ENCODE assay signal across 20 cellular contexts in the genomic region with DNA sequence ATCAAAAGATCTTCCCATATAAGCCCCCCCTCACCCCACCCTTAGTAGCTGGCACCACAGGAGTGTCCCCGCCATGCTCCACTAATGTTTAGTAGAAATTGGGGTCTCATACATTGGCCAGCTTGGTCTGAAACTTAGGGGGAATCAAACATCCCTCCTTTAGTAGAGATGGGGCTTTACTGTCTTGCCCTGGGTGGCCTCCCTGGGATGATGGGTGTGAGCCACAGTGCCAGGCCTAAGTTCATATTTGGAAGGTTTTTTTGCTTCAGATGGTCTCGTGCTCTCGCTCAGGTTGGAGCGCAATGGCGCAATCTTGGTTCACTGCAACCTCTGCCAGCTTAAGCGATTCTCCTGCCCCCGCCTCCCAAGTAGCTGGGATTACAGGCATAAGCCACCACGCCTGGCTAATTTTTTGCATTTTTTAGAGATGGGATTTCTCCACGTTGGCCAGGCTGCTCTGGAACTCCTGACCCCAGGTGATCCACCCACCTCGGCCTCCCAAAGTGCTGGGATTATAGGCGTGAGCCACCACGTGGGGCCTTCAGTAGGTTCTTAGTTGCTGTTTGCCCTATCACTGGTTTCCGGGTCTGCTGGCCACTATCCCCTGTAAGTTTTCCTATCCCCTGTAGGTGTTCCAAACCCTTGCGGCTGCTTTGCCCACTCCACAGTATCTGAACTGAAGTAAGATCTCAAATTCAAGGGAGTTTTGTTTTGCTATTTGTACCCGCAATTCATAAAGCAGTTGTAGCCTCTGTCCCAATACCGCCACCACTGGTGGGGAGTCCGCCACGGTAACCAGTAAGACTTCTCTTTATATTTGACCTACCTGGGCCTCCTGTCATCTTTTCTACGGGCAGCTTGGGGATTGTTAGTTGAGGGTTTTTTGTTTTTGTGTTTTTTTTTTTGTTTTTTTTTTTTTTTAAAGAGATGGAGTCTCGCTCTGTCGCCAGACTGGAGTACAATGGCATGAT. TPM values are rescaled to one million over a fixed set of nuclear protein-coding genes. Genes with fewer than 3 reads are reported as not detected.
DNase-seq lines count a peak whose midpoint lies in the region; ATAC-seq and TF ChIP-seq lines count a peak whose summit lies in the region.
"Had no signal": no experiment of that assay in that cellular context is flagged by ENCODE, and none has a peak within 500 bp of the region (broad histone marks: within the 10 kb centered on the region; RNA-seq: fewer than 3 reads in every experiment).

No MANE protein-coding gene starts in this region.

- peak overlapping the region; percentile 29 for H2BK120ac ChIP-seq in mesendoderm (ENCODE audit: low read depth, low read length)

- no peak overlapping the region for H3K4me2 ChIP-seq in GM23338
- no peak overlapping the region for H3K4me2 ChIP-seq in mesendoderm (ENCODE audit: low read length)
- H3K4me2 ChIP-seq in OCI-LY7 (ENCODE audit: low read length), result no peak overlapping the region

- POLR2A ChIA-PET in WTC11 (lab: Charles Lee) (interaction anchor here (0.5 to 1.6 kb wide), 3 partner anchors 35 to 190 kb away, joined by 3 to 5 read pairs (median 3); a partner anchor contains a TSS), T-cell (lab: Charles Lee) (no interaction called here), OCI-LY7 (lab: Charles Lee) (interaction anchor here (0.7 kb wide), 1 partner anchor 547 kb away, joined by 5 read pairs; no protein-coding TSS in a partner anchor)

- no peak overlapping the region for H2BK5ac ChIP-seq in mesendoderm (ENCODE audit: low read length)

- H3F3A ChIP-seq in GM23338 (replicated peaks; ENCODE audit: low read depth), result peaks cover 5% of the 10 kb centered on the region; the same call in 1 of the 2 replicates

- no peak overlapping the region for H3K9ac ChIP-seq in mesendoderm (ENCODE audit: low read length)
- H3K9ac ChIP-seq: GM23248 had no signal

- WGBS in mesendoderm (ENCODE audit: extremely low coverage, insufficient coverage, low lambda C conversion rate), result no CpG with 5 or more reads among the region's 21 CpGs

- H3K4me3 ChIP-seq in GM23338 (no peak overlapping the region), mesendoderm (ENCODE audit: low read length) (no peak overlapping the region), OCI-LY7 (ENCODE audit: low read depth, low read length, poor library complexity, severe bottlenecking) (no peak overlapping the region)
- H3K4me3 ChIP-seq: GM23248, HAP-1, K562 had no signal

- no peak overlapping the region for H2AFZ ChIP-seq in GM23338
- no peak overlapping the region for H2AFZ ChIP-seq in OCI-LY7 (ENCODE audit: low read length)
- H2AFZ ChIP-seq: GM23248 had no signal

- H3K36me3 Mint-ChIP-seq in GM23338 (ENCODE audit: low read depth), result peaks cover 26% of the 10 kb centered on the region
- H3K36me3 Mint-ChIP-seq in WTC11, result peaks cover 13% of the 10 kb centered on the region
- no peaks in the 10 kb centered on the region for H3K36me3 Mint-ChIP-seq in T-cell

- CTCF ChIA-PET in WTC11 (lab: Charles Lee) (interaction anchor here (0.6 to 5.7 kb wide), 14 partner anchors 7 to 365 kb away, joined by 3 to 99 read pairs (median 4); no protein-coding TSS in a partner anchor), T-cell (lab: Charles Lee) (no interaction called here), OCI-LY7 (lab: Charles Lee; ENCODE audit: unreplicated experiment) (no interaction called here)

- H3K4me1 Mint-ChIP-seq in GM23338, result peaks cover 15% of the 10 kb centered on the region
- H3K4me1 Mint-ChIP-seq in WTC11, result peaks cover 46% of the 10 kb centered on the region
- peaks cover 0 to 3% (median 2%) of the 10 kb centered on the region in 3 donors for H3K4me1 Mint-ChIP-seq in T-cell

- H3K18ac ChIP-seq in mesendoderm (ENCODE audit: low read length), result peak overlapping the region; percentile 22

- H4K5ac ChIP-seq in mesendoderm (ENCODE audit: low read length), result no peak overlapping the region

- peaks cover 23% of the 10 kb centered on the region for H3K27me3 Mint-ChIP-seq in GM23338 (ENCODE audit: insufficient read depth, low read depth, poor library complexity)
- 0 out of 2 replicates have a peak, but pooled peaks cover 2% of the 10 kb centered on the region for H3K27me3 Mint-ChIP-seq in WTC11 (ENCODE audit: low read depth)
- H3K27me3 Mint-ChIP-seq in T-cell, result peaks cover 8 to 17% of the 10 kb centered on the region in 2 donors

- no peaks in the 10 kb centered on the region for H3K79me1 ChIP-seq in mesendoderm (ENCODE audit: low read length)

- peaks cover 15% of the 10 kb centered on the region for H3K4me1 ChIP-seq in GM23338 (ENCODE audit: insufficient read depth)
- no peaks in the 10 kb centered on the region for H3K4me1 ChIP-seq in mesendoderm (ENCODE audit: control insufficient read depth, low read depth, low read length)
- no peaks in the 10 kb centered on the region for H3K4me1 ChIP-seq in OCI-LY7 (ENCODE audit: insufficient read depth, low read length, poor library complexity, severe bottlenecking)
- H3K4me1 ChIP-seq: BE2C, HAP-1 had no signal

- H3K27me3 ChIP-seq in GM23338 (ENCODE audit: insufficient read depth) (no peaks in the 10 kb centered on the region), mesendoderm (ENCODE audit: insufficient read depth, low read length, poor library complexity) (no peaks in the 10 kb centered on the region)
- H3K27me3 ChIP-seq: BE2C had no signal

- H3K4ac ChIP-seq in mesendoderm (ENCODE audit: low read depth, low read length), result peak overlapping the region; percentile 85

- H3K79me2 ChIP-seq in GM23338 (replicated peaks; ENCODE audit: insufficient read depth), result peaks cover 18% of the 10 kb centered on the region
- H3K79me2 ChIP-seq in mesendoderm (ENCODE audit: control insufficient read depth, insufficient read depth, low read length), result no peaks in the 10 kb centered on the region
- no peaks in the 10 kb centered on the region for H3K79me2 ChIP-seq in OCI-LY7 (ENCODE audit: insufficient read depth, low read depth, low read length)

- H3K23ac ChIP-seq in mesendoderm (ENCODE audit: low read length), result no peak overlapping the region

- no peaks in the 10 kb centered on the region for H3K36me3 ChIP-seq in GM23338 (ENCODE audit: insufficient read depth)
- no peaks in the 10 kb centered on the region for H3K36me3 ChIP-seq in mesendoderm (ENCODE audit: control insufficient read depth, insufficient read depth, low read length)
- no peaks in the 10 kb centered on the region for H3K36me3 ChIP-seq in OCI-LY7 (ENCODE audit: insufficient read depth, low read length)
- H3K36me3 ChIP-seq: BE2C, HAP-1 had no signal

- intact Hi-C loops in OCI-LY7 (cut with micrococcal nuclease; ENCODE audit: unreplicated experiment), result no loop called here

- no peak overlapping the region for H4K8ac ChIP-seq in mesendoderm (ENCODE audit: low read depth, low read length)

- no peak overlapping the region for H3K27ac Mint-ChIP-seq in GM23338
- peak overlapping the region; percentile 87; the same call in 1 of the 2 replicates for H3K27ac Mint-ChIP-seq in WTC11
- H3K27ac Mint-ChIP-seq in T-cell, result no peak overlapping the region
- H3K27ac Mint-ChIP-seq: CD4-positive, alpha-beta T cell had no signal

- H3K27ac ChIP-seq in GM23338 (ENCODE audit: low read depth) (peak overlapping the region; percentile 67), mesendoderm (ENCODE audit: low read depth, low read length) (no peak overlapping the region), OCI-LY7 (ENCODE audit: low read depth, low read length, poor library complexity, severe bottlenecking) (no peak overlapping the region)
- H3K27ac ChIP-seq: C4-2B, GM23248, HL-60 had no signal

- no peak overlapping the region for H2AK5ac ChIP-seq in mesendoderm (ENCODE audit: low read length)

- H3K9me3 Mint-ChIP-seq in GM23338 (peaks cover 21% of the 10 kb centered on the region), WTC11 (no peaks in the 10 kb centered on the region), T-cell (no peaks in the 10 kb centered on the region)
- H3K9me3 Mint-ChIP-seq: CD4-positive, alpha-beta T cell had no signal

- H3K4me3 Mint-ChIP-seq in GM23338 (no peak overlapping the region), WTC11 (no peak overlapping the region), T-cell (no peak overlapping the region)
- H3K4me3 Mint-ChIP-seq: CD4-positive, alpha-beta T cell had no signal

- ATAC-seq in GM23338 (no peak; the same call in 2 of the 3 replicates), WTC11 (no peak), T-cell (replicated peaks in 1 of 4) (no peak)
- ATAC-seq: K562 had no signal

- peak overlapping the region; percentile 47 for H3K56ac ChIP-seq in mesendoderm (ENCODE audit: low read length)

- no TSS peak for BruUV-seq in OCI-LY7 (replicated peaks; lab: Mats Ljungman, UMichigan)

- H4K20me1 ChIP-seq in GM23338 (replicated peaks; ENCODE audit: insufficient read depth), result no peaks in the 10 kb centered on the region
- no peaks in the 10 kb centered on the region for H4K20me1 ChIP-seq in OCI-LY7 (ENCODE audit: insufficient read depth, low read length)

- TF ChIP-seq CTCF in GM23338 (conservative IDR thresholded peaks at IDR 0.05; ENCODE audit: low read depth in 2 of 2) (peak in 1 of 2 experiments; percentile 32; a peak in 3 of 4 replicates), WTC11 (IDR thresholded peaks at IDR 0.05) (no peak), OCI-LY7 (conservative IDR thresholded peaks at IDR 0.05; ENCODE audit: low read length) (no peak)

- H3K9me2 ChIP-seq in GM23338 (ENCODE audit: insufficient read depth) (no peaks in the 10 kb centered on the region), OCI-LY7 (ENCODE audit: insufficient read depth, low read length) (no peaks in the 10 kb centered on the region)

- DNase-seq in GM23338 (ENCODE audit: low spot score) (no peak), WTC11 (ENCODE audit: low spot score) (no peak), mesendoderm (no peak), T-cell (no peak), C1 segment of cervical spinal cord (lab: John Stamatoyannopoulos, UW) (no peak), OCI-LY7 (ENCODE audit: low spot score) (no peak)
- DNase-seq: ACHN; BE2C; CD4-positive, alpha-beta T cell; DMS153; DMS79; GF-D8; GM23248; IMR-90 had no signal

- H2BK15ac ChIP-seq in mesendoderm (replicated peaks; ENCODE audit: low read depth), result peak overlapping the region; percentile 57

- no peaks in the 10 kb centered on the region for H3K9me3 ChIP-seq in OCI-LY7 (ENCODE audit: low read length)
- H3K9me3 ChIP-seq: BE2C, HAP-1 had no signal

TF ChIP-seq in GM23338, 12 proteins besides CTCF, POLR2A, EP300 and RAD21:
- TF ChIP-seq POLR2AphosphoS5 (IDR thresholded peaks at IDR 0.05; ENCODE audit: low read depth) (peak; percentile 58), EZH2phosphoT487 (IDR thresholded peaks at IDR 0.05; ENCODE audit: unreplicated experiment) (no peak), ZNF114 (CRISPR knock-in tag; IDR thresholded peaks at IDR 0.05) (no peak)

RNA-seq across cellular contexts. Expression of a gene that starts 34.1 kb away (rescaled TPM):
- total RNA-seq in GM23338 (2014; rRNA removed; shearing (Covaris generic)), result 7.5 and 8.4 TPM in 2 replicates
- polyA plus RNA-seq in GM23338 (2016; fragmentation: Nextera tagmentation; extraction: Ambion mirVana), result 1.9 and 2.6 TPM in 2 replicates
- 4.7 to 5.6 TPM (median 4.9 TPM) in 3 replicates for total RNA-seq in WTC11 (2021)
- 1.0 TPM for polyA plus RNA-seq in mesendoderm (2013, experiment 1 of 2)
- 0.95 TPM for polyA plus RNA-seq in mesendoderm (2013, experiment 2 of 2)
- total RNA-seq in T-cell, result not detected
- total RNA-seq in OCI-LY7 (2014; rRNA removed; shearing (Covaris generic)), result not detected in 2 replicates
- total RNA-seq in OCI-LY7 (2022), result not detected in 2 replicates
- total RNA-seq: Daoy, GM23248, HT1080, IMR-90, K562 had no signal
- polyA plus RNA-seq: GM23248, IMR-90, K562 had no signal

Comparison
In these comparisons a context has a peak if more than half of its experiments do, and no peak if none do; other contexts are left out.
1. POLR2A ChIA-PET loops: an anchor here in WTC11 (0.5 to 1.6 kb wide) and OCI-LY7 (0.7 kb wide); none called in T-cell.